In the genomic region with DNA sequence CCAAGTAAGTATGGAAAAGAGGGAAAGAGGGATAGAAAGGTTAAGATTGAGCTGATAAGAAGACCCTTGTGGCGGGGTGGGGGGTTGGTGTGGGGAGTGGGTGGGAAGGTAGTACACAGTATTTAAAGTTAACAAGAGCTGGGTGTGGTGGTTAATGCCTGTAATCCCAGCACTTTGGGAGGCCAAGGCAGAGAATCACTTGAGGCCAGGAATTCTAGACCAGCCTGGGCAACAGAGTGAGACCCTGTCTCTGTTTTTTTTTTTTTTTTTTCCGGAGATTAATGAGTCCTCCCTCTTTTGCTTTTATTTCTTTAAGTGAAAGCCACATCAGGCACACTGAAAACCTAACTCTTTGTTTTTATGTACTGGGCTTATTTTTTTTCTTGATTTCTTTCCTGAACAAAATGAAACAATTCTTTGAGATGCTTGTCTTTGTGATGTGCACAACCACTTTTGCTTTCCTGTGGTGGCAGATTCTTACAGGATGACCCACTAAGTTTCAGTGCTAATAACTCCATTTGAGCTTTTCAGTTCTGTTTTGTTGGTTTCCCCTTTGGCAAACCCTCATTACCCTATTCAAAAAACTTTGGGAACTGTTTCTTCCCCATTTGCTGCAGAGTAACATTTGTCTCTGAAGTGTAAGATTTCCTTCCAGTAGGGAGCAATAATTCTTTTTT, we compare ENCODE assay signal across 14 cellular contexts. TPM values are rescaled to one million over a fixed set of nuclear protein-coding genes. Genes with fewer than 3 reads are reported as not detected.
DNase-seq lines count a peak whose midpoint lies in the region; ATAC-seq, FAIRE-seq and TF ChIP-seq lines count a peak whose summit lies in the region.
"Had no signal": no experiment of that assay in that cellular context is flagged by ENCODE, and none has a peak within 500 bp of the region (broad histone marks: within the 10 kb centered on the region; RNA-seq: fewer than 3 reads in every experiment).

No MANE protein-coding gene starts in this region.

- FAIRE-seq in K562 (lab: Jason Lieb, UNC), result no peak

- no CpG with 5 or more reads among the region's 2 CpGs for WGBS in K562 (ENCODE audit: insufficient coverage, low coverage, missing lambda C conversion rate)

- DNase-seq in activated T-cell treated with anti-CD3 and anti-CD28 coated beads, Interleukin-2, amount 50 U/mL, for 24 hours, result no peak
- DNase-seq in activated T-cell treated with anti-CD3 and anti-CD28 coated beads, Interleukin-2, amount 50 U/mL, for 48 hours, result no peak
- no peak for DNase-seq in K562 (ENCODE audit: extremely low read depth in 1 of 4, low spot score in 3 of 4)
- DNase-seq in stimulated activated effector memory CD8-positive, alpha-beta T cell treated with anti-CD3 and anti-CD28 coated beads, Interleukin-12 subunit alpha, Interleukin-12 subunit beta, amount 100 ng/mL, for 72 hours (ENCODE audit: low spot score in 2 of 2), result no peak
- DNase-seq in glutamatergic neuron, result no peak
- no peak for DNase-seq in DMS 273 (lab: John Stamatoyannopoulos, UW; ENCODE audit: unreplicated experiment)
- no peak for DNase-seq in BE2C
- DNase-seq: activated effector memory CD4-positive, alpha-beta T cell treated with Interleukin-2 at 50 U/mL for 16 hours; effector CD4-positive, alpha-beta T cell; H7; mammary epithelial cell; NK-92 treated with Interleukin-12 subunit alpha and Interleukin-12 subunit beta, amount 100 ng/mL, for 24 hours; retina had no signal

- no peak overlapping the region for H3K9ac ChIP-seq in Loucy (ENCODE audit: low read depth, low read length, poor library complexity, severe bottlenecking)
- H3K9ac ChIP-seq in K562 (ENCODE audit: insufficient read depth in 1 of 2, low read depth in 2 of 2, low read length in 2 of 2), result no peak overlapping the region

- no peak for ATAC-seq in K562
- ATAC-seq in stimulated activated effector memory CD8-positive, alpha-beta T cell treated with anti-CD3 and anti-CD28 coated beads, Interleukin-12 subunit alpha, Interleukin-12 subunit beta, amount 100 ng/mL, for 72 hours, result no peak

- no peak for TF ChIP-seq POLR2A in K562 (conservative IDR thresholded peaks at IDR 0.05)

- H3K4me2 ChIP-seq in Loucy (ENCODE audit: low read depth, low read length, poor library complexity, severe bottlenecking) (peak overlapping the region; percentile 62), K562 (ENCODE audit: insufficient read depth, low read length) (no peak overlapping the region)

- H3K4me3 ChIP-seq in Loucy (ENCODE audit: low read length, poor library complexity, severe bottlenecking) (peak overlapping the region; percentile 42), K562 (no peak overlapping the region), BE2C (ENCODE audit: low read depth, low read length) (no peak overlapping the region)

- no peak for TF ChIP-seq CTCF in Loucy (conservative IDR thresholded peaks at IDR 0.05; ENCODE audit: low read length)
- TF ChIP-seq CTCF in K562 (IDR thresholded peaks at IDR 0.05 in 2 of 3, conservative IDR thresholded peaks at IDR 0.05 in 1 of 3; ENCODE audit: insufficient read depth in 2 of 3, low read depth in 1 of 3, low read length in 3 of 3), result no peak
- no peak for TF ChIP-seq CTCF in glutamatergic neuron (IDR thresholded peaks at IDR 0.05; ENCODE audit: partially characterized antibody, unreplicated experiment)
- TF ChIP-seq CTCF in BE2C (IDR thresholded peaks at IDR 0.05; ENCODE audit: low read depth, low read length), result no peak

- H3K36me3 ChIP-seq in Loucy (ENCODE audit: insufficient read depth, low read length) (no peaks in the 10 kb centered on the region), K562 (ENCODE audit: control insufficient read depth, insufficient read depth, low read length) (no peaks in the 10 kb centered on the region), BE2C (no peaks in the 10 kb centered on the region)

- peaks cover 8% of the 10 kb centered on the region; the same call in 1 of the 2 replicates for H3F3A ChIP-seq in Loucy (ENCODE audit: low read depth)

- H3K4me1 ChIP-seq in Loucy (ENCODE audit: insufficient read depth, low read length, poor library complexity, severe bottlenecking) (peaks cover 42% of the 10 kb centered on the region), K562 (replicated peaks in 1 of 2; ENCODE audit: control insufficient read depth in 2 of 2, insufficient read depth in 2 of 2, low read length in 2 of 2) (peaks cover 3 to 8% of the 10 kb centered on the region in 2 experiments; a peak in 3 of 5 replicates), BE2C (peaks cover 8% of the 10 kb centered on the region)

- no peak overlapping the region for H2AFZ ChIP-seq in Loucy (ENCODE audit: low read length)
- H2AFZ ChIP-seq in K562 (ENCODE audit: low read depth, low read length), result no peak overlapping the region

- H3K4me1 Mint-ChIP-seq in activated T-cell treated with anti-CD3 and anti-CD28 coated beads, Interleukin-2, amount 50 U/mL, for 24 hours (ENCODE audit: low read depth), result peaks cover 78% of the 10 kb centered on the region
- peaks cover 64% of the 10 kb centered on the region for H3K4me1 Mint-ChIP-seq in stimulated activated effector memory CD8-positive, alpha-beta T cell treated with anti-CD3 and anti-CD28 coated beads, Interleukin-12 subunit alpha, Interleukin-12 subunit beta, amount 100 ng/mL, for 72 hours
- peaks cover 9% of the 10 kb centered on the region for H3K4me1 Mint-ChIP-seq in glutamatergic neuron (ENCODE audit: low read depth, unreplicated experiment)

- H4K20me1 ChIP-seq in Loucy (ENCODE audit: insufficient read depth, low read length, poor library complexity, severe bottlenecking), result peaks cover 97% of the 10 kb centered on the region
- peaks cover 4% of the 10 kb centered on the region; the same call in 1 of the 2 replicates for H4K20me1 ChIP-seq in K562 (replicated peaks; ENCODE audit: control insufficient read depth, insufficient read depth, low read length)

- H3K79me2 ChIP-seq in Loucy (ENCODE audit: insufficient read depth, low read length) (peaks cover 99% of the 10 kb centered on the region), K562 (ENCODE audit: control insufficient read depth, insufficient read depth, low read length) (peaks cover 95% of the 10 kb centered on the region)

- peaks cover 7% of the 10 kb centered on the region for H3K36me3 Mint-ChIP-seq in activated T-cell treated with anti-CD3 and anti-CD28 coated beads, Interleukin-2, amount 50 U/mL, for 24 hours (ENCODE audit: low read depth)
- H3K36me3 Mint-ChIP-seq in stimulated activated effector memory CD8-positive, alpha-beta T cell treated with anti-CD3 and anti-CD28 coated beads, Interleukin-12 subunit alpha, Interleukin-12 subunit beta, amount 100 ng/mL, for 72 hours, result peaks cover 16% of the 10 kb centered on the region
- H3K36me3 Mint-ChIP-seq in glutamatergic neuron (ENCODE audit: unreplicated experiment), result no peaks in the 10 kb centered on the region

- in situ Hi-C loops in K562 (cut with MboI), result no loop called here

- peak overlapping the region; percentile 24 for H3K27ac Mint-ChIP-seq in activated T-cell treated with anti-CD3 and anti-CD28 coated beads, Interleukin-2, amount 50 U/mL, for 24 hours
- H3K27ac Mint-ChIP-seq in stimulated activated effector memory CD8-positive, alpha-beta T cell treated with anti-CD3 and anti-CD28 coated beads, Interleukin-12 subunit alpha, Interleukin-12 subunit beta, amount 100 ng/mL, for 72 hours, result peak overlapping the region; percentile 0
- no peak overlapping the region for H3K27ac Mint-ChIP-seq in glutamatergic neuron (ENCODE audit: unreplicated experiment)

- no peak overlapping the region for H3K27ac ChIP-seq in K562 (ENCODE audit: extremely low read depth, low read depth, low read length)

- no peaks in the 10 kb centered on the region for H3K27me3 Mint-ChIP-seq in activated T-cell treated with anti-CD3 and anti-CD28 coated beads, Interleukin-2, amount 50 U/mL, for 24 hours
- no peaks in the 10 kb centered on the region for H3K27me3 Mint-ChIP-seq in glutamatergic neuron (ENCODE audit: unreplicated experiment)

- no peak for TF ChIP-seq RAD21 in K562 (CRISPR knock-in tag; conservative IDR thresholded peaks at IDR 0.05 in 1 of 2, IDR thresholded peaks at IDR 0.05 in 1 of 2)

- POLR2A ChIA-PET in K562 (lab: Yijun Ruan, JAX), result interaction anchor here (0.7 kb wide), 1 partner anchor 178 kb away, joined by 4 read pairs; no protein-coding TSS in a partner anchor

- intact Hi-C loops in K562 (cut with micrococcal nuclease), result no loop called here

- H3K27me3 ChIP-seq in Loucy (ENCODE audit: insufficient read depth, low read length, poor library complexity, severe bottlenecking), result no peaks in the 10 kb centered on the region
- H3K27me3 ChIP-seq in K562 (ENCODE audit: control insufficient read depth in 2 of 2, insufficient read depth in 2 of 2, low read length in 2 of 2), result no peaks in the 10 kb centered on the region
- H3K27me3 ChIP-seq in BE2C, result no peaks in the 10 kb centered on the region

- peaks cover 2% of the 10 kb centered on the region for H3K9me3 Mint-ChIP-seq in activated T-cell treated with anti-CD3 and anti-CD28 coated beads, Interleukin-2, amount 50 U/mL, for 24 hours
- H3K9me3 Mint-ChIP-seq in stimulated activated effector memory CD8-positive, alpha-beta T cell treated with anti-CD3 and anti-CD28 coated beads, Interleukin-12 subunit alpha, Interleukin-12 subunit beta, amount 100 ng/mL, for 72 hours, result no peaks in the 10 kb centered on the region
- H3K9me3 Mint-ChIP-seq in glutamatergic neuron (ENCODE audit: unreplicated experiment), result no peaks in the 10 kb centered on the region

- no peak for TF ChIP-seq EP300 in K562 (IDR thresholded peaks at IDR 0.05; ENCODE audit: low read length)

- no TSS peak for BruUV-seq in K562 (replicated peaks; lab: Mats Ljungman, UMichigan)

- H3K4me3 Mint-ChIP-seq in activated T-cell treated with anti-CD3 and anti-CD28 coated beads, Interleukin-2, amount 50 U/mL, for 24 hours, result peak overlapping the region; percentile 9
- H3K4me3 Mint-ChIP-seq in stimulated activated effector memory CD8-positive, alpha-beta T cell treated with anti-CD3 and anti-CD28 coated beads, Interleukin-12 subunit alpha, Interleukin-12 subunit beta, amount 100 ng/mL, for 72 hours, result peak overlapping the region; percentile 55
- no peak overlapping the region for H3K4me3 Mint-ChIP-seq in glutamatergic neuron (ENCODE audit: unreplicated experiment)

- H3K9me3 ChIP-seq in Loucy (ENCODE audit: insufficient read depth, low read depth, low read length) (no peaks in the 10 kb centered on the region), K562 (replicated peaks; ENCODE audit: control insufficient read depth, insufficient read depth, low read depth, low read length) (no peaks in the 10 kb centered on the region), BE2C (no peaks in the 10 kb centered on the region)

- no peaks in the 10 kb centered on the region for H3K9me2 ChIP-seq in Loucy (replicated peaks; ENCODE audit: low read depth, low read length)

- CTCF ChIA-PET in K562 (lab: Yijun Ruan, JAX; ENCODE audit: low intra/inter-chr PET ratio), result no interaction called here

- H3K9me1 ChIP-seq in K562 (ENCODE audit: control insufficient read depth, insufficient read depth, low read length), result no peaks in the 10 kb centered on the region

RNA-seq across cellular contexts. Expression of a gene that starts 54.8 kb away (rescaled TPM):
- 107 and 268 TPM in 2 replicates for total RNA-seq in K562 (2011; cell fraction: chromatin; rRNA removed; ENCODE audit: low replicate concordance)
- total RNA-seq in K562 (2011; cell fraction: nucleolus; rRNA removed), result 59.2 and 97.8 TPM in 2 replicates
- total RNA-seq in K562 (2011; cell fraction: nucleoplasm; rRNA removed), result 150 and 213 TPM in 2 replicates
- 21.4 and 24.7 TPM in 2 replicates for total RNA-seq in K562 (2014; rRNA removed)
- total RNA-seq in K562 (2014; rRNA removed; fragmentation: Illumina TruSeq; extraction: Trizol), result 32.5 and 33.3 TPM in 2 replicates
- total RNA-seq in K562 (2015; rRNA removed; fragmentation: Illumina TruSeq; extraction: Trizol), result 32.0 and 37.2 TPM in 2 replicates
- 59.1 and 73.9 TPM in 2 replicates for total RNA-seq in K562 (2021)
- polyA plus RNA-seq in K562 (2011; rRNA removed), result 30.8 and 31.0 TPM in 2 replicates
- polyA plus RNA-seq in K562 (2011; cell fraction: cytosol; rRNA removed), result 46.3 and 55.3 TPM in 2 replicates
- polyA plus RNA-seq in K562 (2011; cell fraction: nucleus; rRNA removed), result 48.7 and 67.8 TPM in 2 replicates
- polyA plus RNA-seq in K562 (2012), result 48.1 and 51.9 TPM in 2 replicates
- polyA plus RNA-seq in K562 (2014; fragmentation: Illumina TruSeq; extraction: Trizol), result 62.6 and 66.0 TPM in 2 replicates
- 10 to 100 TPM in 1 of 2 experiments, 1 to 10 TPM in 1; 4.3 to 13.2 TPM for polyA plus RNA-seq in K562 (2014; fragmentation: Nextera tagmentation; extraction: Ambion mirVana)
- 27.2 and 30.8 TPM in 2 replicates for polyA plus RNA-seq in K562 (2014; rRNA removed)
- polyA minus RNA-seq in K562 (2011; rRNA and poly(A)+ RNA removed), result 109 and 110 TPM in 2 replicates
- polyA minus RNA-seq in K562 (2011; cell fraction: cytosol; rRNA and poly(A)+ RNA removed), result 116 and 128 TPM in 2 replicates
- polyA minus RNA-seq in K562 (2011; cell fraction: nucleus; rRNA and poly(A)+ RNA removed), result 73.6 and 96.6 TPM in 2 replicates
- 182 TPM for total RNA-seq in glutamatergic neuron (ENCODE audit: unreplicated experiment)
- polyA plus RNA-seq in BE2C (2012; ENCODE audit: insufficient read depth, insufficient read length, low read depth), result 66.7 TPM
